Comparison of ENCODE assay signal across 8 cellular contexts in genomic region chr4:88007304-88008132, GRCh38. TPM values are rescaled to one million over a fixed set of nuclear protein-coding genes. Genes with fewer than 3 reads are reported as not detected.
A peak's percentile ranks its signal among the peaks of the same experiment; 100 is the strongest.
DNase-seq lines count a peak whose midpoint lies in the region; ATAC-seq and TF ChIP-seq lines count a peak whose summit lies in the region.

PKD2 (plus strand) TSS chr4:88007635; CDS start chr4:88007734, 99 bp downstream.

- peak within 1 kb of the TSS; percentile 29 for H3K4me2 ChIP-seq in OCI-LY1 (ENCODE audit: low read length)

- H3K4me1 ChIP-seq in CD4-positive, CD25-positive, alpha-beta regulatory T cell (ENCODE audit: control insufficient read depth, insufficient read depth, low read length, poor library complexity, severe bottlenecking) = peaks cover 25% of the 10 kb centered on the region
- no peaks in the 10 kb centered on the region for H3K4me1 ChIP-seq in OCI-LY1 (ENCODE audit: insufficient read depth, low read length, severe bottlenecking)
- H3K4me1 ChIP-seq in mucosa of rectum (ENCODE audit: control insufficient read depth in 2 of 2, insufficient read depth in 2 of 2, low read length in 2 of 2) = peaks cover 2 to 8% of the 10 kb centered on the region in 2 donors

- H3K9me2 ChIP-seq in OCI-LY1 (ENCODE audit: low read depth, low read length) = no peaks in the 10 kb centered on the region

- no peak within 1 kb of the TSS for H2AFZ ChIP-seq in OCI-LY1 (ENCODE audit: low read length)

- H3K9ac ChIP-seq in OCI-LY1 (ENCODE audit: low read length) = no peak within 1 kb of the TSS
- peak within 1 kb of the TSS; percentile 54 to 67 for H3K9ac ChIP-seq in mucosa of rectum (ENCODE audit: low read depth in 1 of 2, low read length in 2 of 2)

- peak within 1 kb of the TSS; percentile 88 for H3K4me3 ChIP-seq in CD4-positive, CD25-positive, alpha-beta regulatory T cell (ENCODE audit: low read depth, low read length)
- H3K4me3 ChIP-seq in OCI-LY1 (ENCODE audit: low read depth, low read length, poor library complexity, severe bottlenecking) (peak within 1 kb of the TSS; percentile 52), epithelial cell of proximal tubule (ENCODE audit: low read depth, low read length) (peak within 1 kb of the TSS; percentile 84), mucosa of rectum (ENCODE audit: low read length in 2 of 2) (peak within 1 kb of the TSS; percentile 69 to 80)

- no peaks in the 10 kb centered on the region for H3K36me3 Mint-ChIP-seq in CD4-positive, CD25-positive, alpha-beta regulatory T cell

- no peaks in the 10 kb centered on the region for H3F3A ChIP-seq in OCI-LY1 (ENCODE audit: insufficient read depth, low read length)

- H4K20me1 ChIP-seq in OCI-LY1 (ENCODE audit: insufficient read depth, low read length) = no peaks in the 10 kb centered on the region

- H3K9me3 Mint-ChIP-seq in CD4-positive, CD25-positive, alpha-beta regulatory T cell = peaks cover 0 to 2% (median 0%) of the 10 kb centered on the region in 7 donors

- H3K36me3 ChIP-seq in CD4-positive, CD25-positive, alpha-beta regulatory T cell (ENCODE audit: control insufficient read depth, insufficient read depth, low read length) = no peaks in the 10 kb centered on the region
- H3K36me3 ChIP-seq in OCI-LY1 (ENCODE audit: insufficient read depth, low read length) (no peaks in the 10 kb centered on the region), mucosa of rectum (ENCODE audit: control insufficient read depth in 2 of 2, insufficient read depth in 2 of 2, low read length in 2 of 2) (no peaks in the 10 kb centered on the region)

- peak within 1 kb of the TSS in 2 of 3 donors; percentile 78 to 82 for H3K27ac Mint-ChIP-seq in CD4-positive, CD25-positive, alpha-beta regulatory T cell

- no peaks in the 10 kb centered on the region for H3K27me3 Mint-ChIP-seq in CD4-positive, CD25-positive, alpha-beta regulatory T cell

- H3K4me1 Mint-ChIP-seq in CD4-positive, CD25-positive, alpha-beta regulatory T cell = peaks cover 20 to 44% (median 32%) of the 10 kb centered on the region in 4 donors

- peak; percentile 85 to 94 for ATAC-seq in CD4-positive, CD25-positive, alpha-beta regulatory T cell (ENCODE audit: low read depth in 2 of 2)
- peak; percentile 88 for ATAC-seq in HG03442 (IDR thresholded peaks at IDR 0.05; ENCODE audit: unreplicated experiment)

- H3K79me2 ChIP-seq in OCI-LY1 (ENCODE audit: insufficient read depth, low read length) = no peaks in the 10 kb centered on the region

- peak within 1 kb of the TSS; percentile 93 to 97 (median 96) for H3K4me3 Mint-ChIP-seq in CD4-positive, CD25-positive, alpha-beta regulatory T cell

- peak; percentile 49 to 88 (median 60) for DNase-seq in CD4-positive, CD25-positive, alpha-beta regulatory T cell
- DNase-seq in GM19240 (ENCODE audit: insufficient read length, low spot score) (peak; percentile 61), activated T-cell treated with anti-CD3 and anti-CD28 coated beads for 4 hours (peak; percentile 70), epithelial cell of proximal tubule (ENCODE audit: low read depth) (no peak)
- DNase-seq in stimulated activated CD8-positive, alpha-beta memory T cell treated with anti-CD3 and anti-CD28 coated beads, Interleukin-4, amount 100 ng/mL, for 48 hours = peak; percentile 88

- H3K9me3 ChIP-seq in CD4-positive, CD25-positive, alpha-beta regulatory T cell (ENCODE audit: control insufficient read depth in 2 of 2, low read length in 2 of 2) = no peaks in the 10 kb centered on the region
- H3K9me3 ChIP-seq in OCI-LY1 (ENCODE audit: low read length) = no peaks in the 10 kb centered on the region
- H3K9me3 ChIP-seq in mucosa of rectum (ENCODE audit: control insufficient read depth in 2 of 2, low read length in 2 of 2) = no peaks in the 10 kb centered on the region

- no peak within 1 kb of the TSS for H3K27ac ChIP-seq in CD4-positive, CD25-positive, alpha-beta regulatory T cell (ENCODE audit: insufficient read depth, low read length, poor library complexity, severe bottlenecking)
- no peak within 1 kb of the TSS for H3K27ac ChIP-seq in OCI-LY1 (ENCODE audit: low read depth, low read length, poor library complexity, severe bottlenecking)
- peak within 1 kb of the TSS; percentile 53 to 66 for H3K27ac ChIP-seq in mucosa of rectum (ENCODE audit: low read depth in 2 of 2, low read length in 2 of 2)

- no peak for TF ChIP-seq CTCF in OCI-LY1 (IDR thresholded peaks at IDR 0.05; ENCODE audit: low read length)
- TF ChIP-seq CTCF in epithelial cell of proximal tubule (conservative IDR thresholded peaks at IDR 0.05; ENCODE audit: low read depth, low read length) = no peak

- no peaks in the 10 kb centered on the region for H3K27me3 ChIP-seq in CD4-positive, CD25-positive, alpha-beta regulatory T cell (ENCODE audit: control insufficient read depth, insufficient read depth, low read length)
- H3K27me3 ChIP-seq in OCI-LY1 (ENCODE audit: insufficient read depth, low read length) = no peaks in the 10 kb centered on the region
- peaks cover 0 to 2% of the 10 kb centered on the region in 2 donors for H3K27me3 ChIP-seq in mucosa of rectum (ENCODE audit: control insufficient read depth in 2 of 2, insufficient read depth in 2 of 2, low read length in 2 of 2)

RNA-seq across cellular contexts. Expression of gene PKD2, which starts in this region (rescaled TPM):
- total RNA-seq in CD4-positive, CD25-positive, alpha-beta regulatory T cell = 17.3 TPM
- 1 to 10 TPM; 2.0 to 5.5 (median 3.9) TPM for polyA plus RNA-seq in CD4-positive, CD25-positive, alpha-beta regulatory T cell
- total RNA-seq in epithelial cell of proximal tubule = 14.1 and 14.7 TPM in 2 replicates

Comparison
In these comparisons a context has a peak if more than half of its experiments do, and no peak if none do; other contexts are left out.
1. H3K27ac ChIP-seq: peak in mucosa of rectum (2 of 2); none in CD4-positive, CD25-positive, alpha-beta regulatory T cell (single experiment) and OCI-LY1 (single experiment).
2. Peak in every context shown above with its lines, with median percentiles within 50 percentile points of each other: H3K4me3 ChIP-seq.